In genomic region chr2:52390651-52391050, GRCh38 we compare ENCODE assay signal across 27 cellular contexts.
"Had no signal": no experiment of that assay in that cellular context is flagged by ENCODE, and none has a peak within 500 bp of the region (broad histone marks: within the 10 kb centered on the region; RNA-seq: fewer than 3 reads in every experiment).

No MANE protein-coding gene starts in this region.

- ATAC-seq: activated CD4-positive, alpha-beta T cell treated with anti-CD3 and anti-CD28 coated beads for 36 hours; activated CD8-positive, alpha-beta T cell treated with anti-CD3 and anti-CD28 coated beads, Interleukin-2, amount 10 ng/mL, durations not matched to agents 7 days and 5 days; foreskin keratinocyte; heart left ventricle; left lobe of liver; lower lobe of right lung; natural killer cell; psoas muscle had no signal

- H3K9me3 Mint-ChIP-seq: neural progenitor cell had no signal

- H3K27me3 ChIP-seq: colonic mucosa, dorsolateral prefrontal cortex, foreskin keratinocyte, heart left ventricle, neural progenitor cell, right atrium auricular region, transverse colon had no signal

- H3K4me1 ChIP-seq: colonic mucosa, foreskin keratinocyte, heart left ventricle, lower lobe of right lung, neural progenitor cell, parathyroid adenoma, psoas muscle, right atrium auricular region, transverse colon had no signal

- H3K36me3 Mint-ChIP-seq: activated naive CD4-positive, alpha-beta T cell treated with anti-CD3 and anti-CD28 coated beads, Interleukin-2, amount 10 ng/mL, durations not matched to agents 7 days and 5 days; activated naive CD8-positive, alpha-beta T cell treated with anti-CD3 and anti-CD28 coated beads, Interleukin-2, amount 10 ng/mL, durations not matched to agents 7 days and 5 days; neural progenitor cell had no signal

- H3K4me3 ChIP-seq: colonic mucosa, dorsolateral prefrontal cortex, heart left ventricle, lower lobe of right lung, neural progenitor cell, psoas muscle, right atrium auricular region, transverse colon had no signal

- H3K27me3 Mint-ChIP-seq: activated CD4-positive, alpha-beta T cell treated with anti-CD3 and anti-CD28 coated beads for 36 hours; activated naive CD4-positive, alpha-beta T cell treated with anti-CD3 and anti-CD28 coated beads, Interleukin-2, amount 10 ng/mL, durations not matched to agents 7 days and 5 days; activated naive CD8-positive, alpha-beta T cell treated with anti-CD3 and anti-CD28 coated beads, Interleukin-2, amount 10 ng/mL, durations not matched to agents 7 days and 5 days had no signal

- H3K4me1 Mint-ChIP-seq: activated CD4-positive, alpha-beta T cell treated with anti-CD3 and anti-CD28 coated beads for 36 hours; activated naive CD4-positive, alpha-beta T cell treated with anti-CD3 and anti-CD28 coated beads, Interleukin-2, amount 10 ng/mL, durations not matched to agents 7 days and 5 days; activated naive CD8-positive, alpha-beta T cell treated with anti-CD3 and anti-CD28 coated beads, Interleukin-2, amount 10 ng/mL, durations not matched to agents 7 days and 5 days; natural killer cell; neural progenitor cell had no signal

- DNase-seq: activated CD4-positive, alpha-beta T cell treated with anti-CD3 and anti-CD28 coated beads for 36 hours; activated CD4-positive, CD25-positive, alpha-beta regulatory T cell; activated CD8-positive, alpha-beta T cell treated with anti-CD3 and anti-CD28 coated beads, Interleukin-2, amount 10 ng/mL, durations not matched to agents 7 days and 5 days; activated gamma-delta T cell; activated naive CD4-positive, alpha-beta T cell treated with anti-CD3 and anti-CD28 coated beads, Interleukin-2, amount 10 ng/mL, durations not matched to agents 7 days and 5 days; activated naive CD8-positive, alpha-beta T cell treated with anti-CD3 and anti-CD28 coated beads, Interleukin-2, amount 10 ng/mL, durations not matched to agents 7 days and 5 days; amygdala; colonic mucosa; dorsolateral prefrontal cortex; effector memory CD4-positive, alpha-beta T cell; foreskin keratinocyte; heart left ventricle; kidney glomerular epithelial cell; lower lobe of right lung; mesenchymal stem cell; natural killer cell; occipital lobe; psoas muscle; stimulated activated CD4-positive, alpha-beta T cell treated with anti-CD3 and anti-CD28 coated beads, Interleukin-15, amount 100 ng/mL, for 24 hours; stimulated activated CD4-positive, alpha-beta T cell treated with anti-CD3 and anti-CD28 coated beads, Interleukin-2, amount 100 ng/mL, for 24 hours; stimulated activated naive CD4-positive, alpha-beta T cell; T-helper 1 cell; transverse colon had no signal

- H3K27ac Mint-ChIP-seq: activated CD4-positive, alpha-beta T cell treated with anti-CD3 and anti-CD28 coated beads for 36 hours; activated CD8-positive, alpha-beta T cell treated with anti-CD3 and anti-CD28 coated beads, Interleukin-2, amount 10 ng/mL, durations not matched to agents 7 days and 5 days; activated naive CD4-positive, alpha-beta T cell treated with anti-CD3 and anti-CD28 coated beads, Interleukin-2, amount 10 ng/mL, durations not matched to agents 7 days and 5 days; activated naive CD8-positive, alpha-beta T cell treated with anti-CD3 and anti-CD28 coated beads, Interleukin-2, amount 10 ng/mL, durations not matched to agents 7 days and 5 days; natural killer cell; neural progenitor cell had no signal

- H3K4me3 Mint-ChIP-seq: activated CD4-positive, alpha-beta T cell treated with anti-CD3 and anti-CD28 coated beads for 36 hours; activated CD8-positive, alpha-beta T cell treated with anti-CD3 and anti-CD28 coated beads, Interleukin-2, amount 10 ng/mL, durations not matched to agents 7 days and 5 days; activated naive CD4-positive, alpha-beta T cell treated with anti-CD3 and anti-CD28 coated beads, Interleukin-2, amount 10 ng/mL, durations not matched to agents 7 days and 5 days; activated naive CD8-positive, alpha-beta T cell treated with anti-CD3 and anti-CD28 coated beads, Interleukin-2, amount 10 ng/mL, durations not matched to agents 7 days and 5 days; natural killer cell; neural progenitor cell had no signal

- H3K36me3 ChIP-seq: colonic mucosa, heart left ventricle, lower lobe of right lung, neural progenitor cell, right atrium auricular region, transverse colon had no signal

- H3K9ac ChIP-seq: neural progenitor cell, parathyroid adenoma had no signal

- H3K9me3 ChIP-seq: colonic mucosa, heart left ventricle, lower lobe of right lung, psoas muscle, right atrium auricular region, transverse colon had no signal
